10 cellular contexts compared by ENCODE assay signal in the genomic region with DNA sequence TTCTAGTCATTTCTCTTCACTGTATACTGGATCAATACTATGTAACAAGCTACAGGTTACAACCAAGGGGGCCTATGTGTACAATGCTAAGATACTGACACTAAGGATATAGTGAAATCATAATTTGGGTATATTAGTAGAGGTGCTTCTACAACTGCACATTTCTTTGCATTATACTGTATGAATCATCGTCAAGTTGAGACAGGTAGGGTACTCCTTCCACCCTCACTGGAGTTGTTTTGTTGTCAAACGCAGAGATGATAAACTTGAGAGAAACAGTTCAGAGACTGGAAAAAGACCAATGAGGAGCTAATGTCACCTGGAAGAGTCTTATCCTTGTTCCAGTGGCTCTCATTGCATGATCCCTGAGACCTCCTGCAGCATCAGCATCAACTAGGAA.
"Had no signal": no experiment of that assay in that cellular context is flagged by ENCODE, and none has a peak within 500 bp of the region (broad histone marks: within the 10 kb centered on the region; RNA-seq: fewer than 3 reads in every experiment).

No MANE protein-coding gene starts in this region.

- H3K36me3 ChIP-seq: HAP-1 had no signal

- H3K27ac ChIP-seq: HL-60 had no signal

- FAIRE-seq: H1, HTR-8/SVneo, K562 had no signal

- H3K4me2 ChIP-seq: GM23338 had no signal

- H3K4me3 ChIP-seq: GM23338, HAP-1, K562 had no signal

- ATAC-seq: GM23338, HCT116, K562 had no signal

- H3K4me1 ChIP-seq: HAP-1 had no signal

- DNase-seq: HFFc6, IMR-90, KG1 had no signal
